8 cellular contexts compared by ENCODE assay signal in genomic region chr9:114505187-114506081, GRCh38. TPM values are rescaled to one million over a fixed set of nuclear protein-coding genes. Genes with fewer than 3 reads are reported as not detected.
DNase-seq lines count a peak whose midpoint lies in the region; ATAC-seq and FAIRE-seq lines count a peak whose summit lies in the region.

Gene WHRN (minus strand): TSS chr9:114505473. CDS start chr9:114504801, 672 bp downstream.

- H3K4me1 Mint-ChIP-seq in CD4-positive, alpha-beta memory T cell: peaks cover 10 to 45% (median 32%) of the 10 kb centered on the region in 4 donors
- H3K4me1 Mint-ChIP-seq in activated T-helper 1 cell treated with anti-CD3 and anti-CD28 coated beads, Interleukin-12 subunit alpha, Interleukin-12 subunit beta, Interleukin-2, Interleukin-4 antibody, amounts not matched to agents 30 ng/mL and 10 ng/mL and 1 ng/mL, durations not matched to agents 14 hours and 24 hours and 36 hours (ENCODE audit: low read depth): peaks cover 19% of the 10 kb centered on the region

- no peak for FAIRE-seq in RCC 7860 (lab: Jason Lieb, UNC)

- H3K36me3 ChIP-seq in CD4-positive, alpha-beta memory T cell (ENCODE audit: insufficient read depth, low read length): no peaks in the 10 kb centered on the region

- POLR2A ChIA-PET in CD4-positive, alpha-beta memory T cell (lab: Charles Lee; ENCODE audit: partially characterized antibody): interaction anchor here (0.6 to 3.0 kb wide), 12 partner anchors 18 to 764 kb away, joined by 3 to 15 read pairs (median 4); partner anchors contain the start of gene ATP6V1G1

- H3K27me3 ChIP-seq in CD4-positive, alpha-beta memory T cell (ENCODE audit: insufficient read depth, low read length): peaks cover 4% of the 10 kb centered on the region

- H3K4me3 Mint-ChIP-seq in CD4-positive, alpha-beta memory T cell: peak within 1 kb of the TSS; percentile 83 to 90 (median 87)
- H3K4me3 Mint-ChIP-seq in activated T-helper 1 cell treated with anti-CD3 and anti-CD28 coated beads, Interleukin-12 subunit alpha, Interleukin-12 subunit beta, Interleukin-2, Interleukin-4 antibody, amounts not matched to agents 30 ng/mL and 10 ng/mL and 1 ng/mL, durations not matched to agents 14 hours and 24 hours and 36 hours: peak within 1 kb of the TSS; percentile 85

- H3K27ac Mint-ChIP-seq in CD4-positive, alpha-beta memory T cell: peak within 1 kb of the TSS; percentile 89 to 97 (median 93)
- H3K27ac Mint-ChIP-seq in activated T-helper 1 cell treated with anti-CD3 and anti-CD28 coated beads, Interleukin-12 subunit alpha, Interleukin-12 subunit beta, Interleukin-2, Interleukin-4 antibody, amounts not matched to agents 30 ng/mL and 10 ng/mL and 1 ng/mL, durations not matched to agents 14 hours and 24 hours and 36 hours: peak within 1 kb of the TSS; percentile 79

- H3K9me3 ChIP-seq in CD4-positive, alpha-beta memory T cell (ENCODE audit: control insufficient read depth in 1 of 2, low read length in 2 of 2): no peaks in the 10 kb centered on the region

- H3K27me3 Mint-ChIP-seq in CD4-positive, alpha-beta memory T cell: peaks cover 16 to 17% of the 10 kb centered on the region in 2 donors
- H3K27me3 Mint-ChIP-seq in activated T-helper 1 cell treated with anti-CD3 and anti-CD28 coated beads, Interleukin-12 subunit alpha, Interleukin-12 subunit beta, Interleukin-2, Interleukin-4 antibody, amounts not matched to agents 30 ng/mL and 10 ng/mL and 1 ng/mL, durations not matched to agents 14 hours and 24 hours and 36 hours (ENCODE audit: insufficient read depth): peaks cover 62% of the 10 kb centered on the region

- H3K9me3 Mint-ChIP-seq in CD4-positive, alpha-beta memory T cell: no peaks in the 10 kb centered on the region
- no peaks in the 10 kb centered on the region for H3K9me3 Mint-ChIP-seq in activated T-helper 1 cell treated with anti-CD3 and anti-CD28 coated beads, Interleukin-12 subunit alpha, Interleukin-12 subunit beta, Interleukin-2, Interleukin-4 antibody, amounts not matched to agents 30 ng/mL and 10 ng/mL and 1 ng/mL, durations not matched to agents 14 hours and 24 hours and 36 hours

- peak; percentile 91 to 95 (median 93) for DNase-seq in CD4-positive, alpha-beta memory T cell
- peak; percentile 62 for DNase-seq in Jurkat, Clone E6-1 (ENCODE audit: low read depth, low spot score)
- DNase-seq in RCC 7860 (ENCODE audit: low spot score) (peak; percentile 82), fibroblast of gingiva (ENCODE audit: low read depth) (peak; percentile 85), myocyte (ENCODE audit: low read depth) (peak; percentile 90)
- peak; percentile 89 for DNase-seq in activated T-helper 1 cell treated with anti-CD3 and anti-CD28 coated beads, Interleukin-12 subunit alpha, Interleukin-12 subunit beta, Interleukin-2, Interleukin-4 antibody, amounts not matched to agents 30 ng/mL and 10 ng/mL and 1 ng/mL, durations not matched to agents 14 hours and 24 hours and 36 hours (ENCODE audit: low spot score)
- DNase-seq in stimulated activated CD8-positive, alpha-beta memory T cell treated with anti-CD3 and anti-CD28 coated beads, Interleukin-4, amount 100 ng/mL, for 48 hours: peak; percentile 93

- peak within 1 kb of the TSS; percentile 62 to 63 for H3K4me3 ChIP-seq in CD4-positive, alpha-beta memory T cell (ENCODE audit: low read length in 2 of 2)
- peak within 1 kb of the TSS; percentile 62 for H3K4me3 ChIP-seq in Jurkat, Clone E6-1 (ENCODE audit: low read length)

- peak within 1 kb of the TSS; percentile 47 for H3K27ac ChIP-seq in CD4-positive, alpha-beta memory T cell (ENCODE audit: low read depth, low read length)

- H3K4me1 ChIP-seq in CD4-positive, alpha-beta memory T cell (ENCODE audit: insufficient read depth, low read length): peaks cover 22% of the 10 kb centered on the region

- intact Hi-C loops in CD4-positive, alpha-beta memory T cell (cut with micrococcal nuclease): loop anchor here (1.0 to 10.0 kb wide), 8 partner anchors 18 to 171 kb away; partner anchors contain the start of genes AKNA and ATP6V1G1
- intact Hi-C loops in activated T-helper 1 cell treated with anti-CD3 and anti-CD28 coated beads, Interleukin-12 subunit alpha, Interleukin-12 subunit beta, Interleukin-2, Interleukin-4 antibody, amounts not matched to agents 30 ng/mL and 10 ng/mL and 1 ng/mL, durations not matched to agents 14 hours and 24 hours and 36 hours (cut with micrococcal nuclease): loop anchor here (1.0 to 10.0 kb wide), 3 partner anchors 82 to 351 kb away; partner anchors contain the start of genes ATP6V1G1 and COL27A1

- CTCF ChIA-PET in CD4-positive, alpha-beta memory T cell (lab: Charles Lee; ENCODE audit: partially characterized antibody): interaction anchor here (1.0 to 6.9 kb wide), 10 partner anchors 17 to 148 kb away, joined by 3 to 75 read pairs (median 19); partner anchors contain the start of gene AKNA

- peak; percentile 72 for ATAC-seq in GM21526 (IDR thresholded peaks at IDR 0.05; ENCODE audit: low FRiP score, unreplicated experiment)

- H3K36me3 Mint-ChIP-seq in CD4-positive, alpha-beta memory T cell: no peaks in the 10 kb centered on the region
- H3K36me3 Mint-ChIP-seq in activated T-helper 1 cell treated with anti-CD3 and anti-CD28 coated beads, Interleukin-12 subunit alpha, Interleukin-12 subunit beta, Interleukin-2, Interleukin-4 antibody, amounts not matched to agents 30 ng/mL and 10 ng/mL and 1 ng/mL, durations not matched to agents 14 hours and 24 hours and 36 hours (ENCODE audit: low read depth): no peaks in the 10 kb centered on the region

RNA-seq across cellular contexts. Expression of gene WHRN, which starts in this region (rescaled TPM):
- total RNA-seq in CD4-positive, alpha-beta memory T cell: 10 to 100 TPM in 1 of 2 experiments, 1 to 10 TPM in 1; 8.4 to 10.1 TPM
- 1 to 10 TPM in 1 of 2 donors, under 1 TPM in 1; 0.24 to 1.5 TPM for polyA plus RNA-seq in CD4-positive, alpha-beta memory T cell
- polyA plus RNA-seq in Jurkat, Clone E6-1 (2012; ENCODE audit: insufficient read depth, insufficient read length): 2.1 TPM
- 2.2 and 2.4 TPM in 2 replicates for total RNA-seq in activated T-helper 1 cell treated with anti-CD3 and anti-CD28 coated beads, Interleukin-12 subunit alpha, Interleukin-12 subunit beta, Interleukin-2, Interleukin-4 antibody, amounts not matched to agents 30 ng/mL and 10 ng/mL and 1 ng/mL, durations not matched to agents 14 hours and 24 hours and 36 hours
- 1.7 and 1.9 TPM in 2 replicates for total RNA-seq in myocyte
- polyA plus RNA-seq in myocyte (2012): 4.7 TPM

Comparison
In these comparisons a context has a peak if more than half of its experiments do, and no peak if none do; other contexts are left out.
1. Peak in every context shown above with its lines: DNase-seq, ATAC-seq, H3K4me3 ChIP-seq and H3K27ac ChIP-seq.